13 cellular contexts compared by ENCODE assay signal in the genomic region with DNA sequence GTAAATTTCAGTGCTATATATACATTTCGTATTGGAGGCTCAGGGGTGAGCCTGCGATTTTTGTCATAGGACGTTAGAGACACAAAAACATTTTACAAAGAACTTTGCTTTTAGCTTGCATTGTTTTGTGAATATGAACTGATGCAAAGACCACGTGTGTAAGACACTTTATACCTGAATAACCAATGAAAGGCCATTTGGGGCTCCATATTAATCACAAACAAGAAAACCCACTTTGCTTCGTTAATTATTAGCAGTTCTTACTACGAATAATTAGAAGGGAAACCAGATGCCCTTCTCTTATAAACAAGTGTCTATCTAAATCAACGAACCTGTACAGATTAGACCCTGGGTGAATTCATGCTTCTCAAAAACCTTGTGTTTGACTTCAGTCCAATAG. TPM values are rescaled to one million over a fixed set of nuclear protein-coding genes. Genes with fewer than 3 reads are reported as not detected.
DNase-seq lines count a peak whose midpoint lies in the region; ATAC-seq, FAIRE-seq and TF ChIP-seq lines count a peak whose summit lies in the region.
"Had no signal": no experiment of that assay in that cellular context is flagged by ENCODE, and none has a peak within 500 bp of the region (broad histone marks: within the 10 kb centered on the region; RNA-seq: fewer than 3 reads in every experiment).

No MANE protein-coding gene starts in this region.

- in situ Hi-C loops in HAP-1 (cut with MboI; ENCODE audit: low sequenced_read_pairs), result no loop called here

- peak overlapping the region; percentile 95 for H3K4me3 Mint-ChIP-seq in astrocyte (ENCODE audit: unreplicated experiment)
- H3K4me3 Mint-ChIP-seq in activated CD4-positive, alpha-beta T cell treated with anti-CD3 and anti-CD28 coated beads for 36 hours, result no peak overlapping the region
- H3K4me3 Mint-ChIP-seq: activated CD4-positive, alpha-beta T cell treated with anti-CD3 and anti-CD28 coated beads, Interleukin-2, amount 10 ng/mL, durations not matched to agents 24 days and 14 days; activated naive CD4-positive, alpha-beta T cell treated with anti-CD3 and anti-CD28 coated beads, Interleukin-2, amount 50 U/mL, for 24 hours; stimulated activated effector memory CD8-positive, alpha-beta T cell treated with anti-CD3 and anti-CD28 coated beads, Interleukin-12 subunit alpha, Interleukin-12 subunit beta, amount 100 ng/mL, for 72 hours had no signal

- H3K27me3 Mint-ChIP-seq in astrocyte (ENCODE audit: low read depth, unreplicated experiment), result no peaks in the 10 kb centered on the region
- peaks cover 31% of the 10 kb centered on the region for H3K27me3 Mint-ChIP-seq in activated CD4-positive, alpha-beta T cell treated with anti-CD3 and anti-CD28 coated beads for 36 hours

- H3K27ac ChIP-seq in astrocyte (ENCODE audit: low read depth, low read length) (no peak overlapping the region), iPS-20b (ENCODE audit: low read length) (no peak overlapping the region)

- H3K9me3 Mint-ChIP-seq in astrocyte (ENCODE audit: unreplicated experiment), result peaks cover 2% of the 10 kb centered on the region
- H3K9me3 Mint-ChIP-seq in activated CD4-positive, alpha-beta T cell treated with anti-CD3 and anti-CD28 coated beads for 36 hours (ENCODE audit: low read depth), result peaks cover 5% of the 10 kb centered on the region

- H3K27ac Mint-ChIP-seq in astrocyte (ENCODE audit: unreplicated experiment), result no peak overlapping the region
- no peak overlapping the region for H3K27ac Mint-ChIP-seq in activated CD4-positive, alpha-beta T cell treated with anti-CD3 and anti-CD28 coated beads for 36 hours
- H3K27ac Mint-ChIP-seq: activated CD4-positive, alpha-beta T cell treated with anti-CD3 and anti-CD28 coated beads, Interleukin-2, amount 10 ng/mL, durations not matched to agents 24 days and 14 days; activated naive CD4-positive, alpha-beta T cell treated with anti-CD3 and anti-CD28 coated beads, Interleukin-2, amount 50 U/mL, for 24 hours; stimulated activated effector memory CD8-positive, alpha-beta T cell treated with anti-CD3 and anti-CD28 coated beads, Interleukin-12 subunit alpha, Interleukin-12 subunit beta, amount 100 ng/mL, for 72 hours had no signal

- CTCF ChIA-PET in GM10248 (lab: Yijun Ruan, JAX), result no interaction called here
- CTCF ChIA-PET in activated CD4-positive, alpha-beta T cell treated with anti-CD3 and anti-CD28 coated beads for 36 hours (lab: Charles Lee), result interaction anchor here (0.6 kb wide), 1 partner anchor 11 kb away, joined by 4 read pairs; no protein-coding TSS in a partner anchor

- H3K9ac ChIP-seq in astrocyte (ENCODE audit: low read length) (no peak overlapping the region), iPS-20b (ENCODE audit: low read depth, low read length) (peak overlapping the region; percentile 89)

- H3K36me3 ChIP-seq in HAP-1 (replicated peaks), result no peaks in the 10 kb centered on the region
- H3K36me3 ChIP-seq in astrocyte (ENCODE audit: insufficient read depth, low read length), result no peaks in the 10 kb centered on the region
- no peaks in the 10 kb centered on the region for H3K36me3 ChIP-seq in iPS-20b (ENCODE audit: insufficient read depth, low read depth, low read length)

- H3K4me1 Mint-ChIP-seq in astrocyte (ENCODE audit: low read depth, unreplicated experiment), result no peaks in the 10 kb centered on the region
- peaks cover 6% of the 10 kb centered on the region for H3K4me1 Mint-ChIP-seq in activated CD4-positive, alpha-beta T cell treated with anti-CD3 and anti-CD28 coated beads for 36 hours
- H3K4me1 Mint-ChIP-seq: activated CD4-positive, alpha-beta T cell treated with anti-CD3 and anti-CD28 coated beads, Interleukin-2, amount 10 ng/mL, durations not matched to agents 24 days and 14 days; stimulated activated effector memory CD8-positive, alpha-beta T cell treated with anti-CD3 and anti-CD28 coated beads, Interleukin-12 subunit alpha, Interleukin-12 subunit beta, amount 100 ng/mL, for 72 hours had no signal

- peak; percentile 23 for FAIRE-seq in astrocyte (lab: Jason Lieb, UNC)
- FAIRE-seq: GM19239 had no signal

- DNase-seq in HAP-1 (ENCODE audit: low spot score in 2 of 2) (peak in 1 of 2 experiments; percentile 26), astrocyte (ENCODE audit: low read depth) (no peak), retinal pigment epithelial cell (ENCODE audit: low read depth) (no peak), GM10248 (ENCODE audit: extremely low spot score) (no peak)
- no peak for DNase-seq in activated CD4-positive, alpha-beta T cell treated with anti-CD3 and anti-CD28 coated beads for 36 hours
- DNase-seq: activated CD4-positive, alpha-beta T cell treated with anti-CD3 and anti-CD28 coated beads, Interleukin-2, amount 10 ng/mL, durations not matched to agents 24 days and 14 days had no signal

- no peaks in the 10 kb centered on the region for H3K79me2 ChIP-seq in astrocyte (ENCODE audit: insufficient read depth, low read length)

- H3K9me3 ChIP-seq in HAP-1, result no peaks in the 10 kb centered on the region; the same call in 1 of the 2 replicates
- no peaks in the 10 kb centered on the region for H3K9me3 ChIP-seq in astrocyte (ENCODE audit: insufficient read depth, low read depth, low read length)
- H3K9me3 ChIP-seq in iPS-20b (ENCODE audit: insufficient read depth, low read depth, low read length), result peaks cover 6% of the 10 kb centered on the region; the same call in 1 of the 2 replicates

- intact Hi-C loops in activated CD4-positive, alpha-beta T cell treated with anti-CD3 and anti-CD28 coated beads for 36 hours (cut with DNase I, micrococcal nuclease), result loop anchor here in 1 of 2 experiments (10.0 kb wide), 1 partner anchor 1117 kb away; no protein-coding TSS in a partner anchor

- H2AFZ ChIP-seq in astrocyte (ENCODE audit: low read depth, low read length), result peak overlapping the region; percentile 97

- H3K4me1 ChIP-seq in HAP-1 (peaks cover 20% of the 10 kb centered on the region), astrocyte (ENCODE audit: insufficient read depth, low read length) (no peaks in the 10 kb centered on the region), iPS-20b (ENCODE audit: insufficient read depth, low read length) (0 out of 2 replicates have a peak, but pooled peaks cover 4% of the 10 kb centered on the region)

- ATAC-seq in GM21360 (IDR thresholded peaks at IDR 0.05; ENCODE audit: unreplicated experiment) (no peak), GM21423 (IDR thresholded peaks at IDR 0.05; ENCODE audit: unreplicated experiment) (no peak)
- ATAC-seq in activated CD4-positive, alpha-beta T cell treated with anti-CD3 and anti-CD28 coated beads for 36 hours, result no peak
- ATAC-seq: SK-N-SH treated with all-trans-retinoic acid at 6 μM for 48 hours; stimulated activated effector memory CD8-positive, alpha-beta T cell treated with anti-CD3 and anti-CD28 coated beads, Interleukin-12 subunit alpha, Interleukin-12 subunit beta, amount 100 ng/mL, for 72 hours had no signal

- no peaks in the 10 kb centered on the region for H3K36me3 Mint-ChIP-seq in astrocyte (ENCODE audit: low read depth, unreplicated experiment)
- H3K36me3 Mint-ChIP-seq in activated CD4-positive, alpha-beta T cell treated with anti-CD3 and anti-CD28 coated beads for 36 hours (ENCODE audit: low read depth), result peaks cover 4% of the 10 kb centered on the region
- H3K36me3 Mint-ChIP-seq: activated naive CD4-positive, alpha-beta T cell treated with anti-CD3 and anti-CD28 coated beads, Interleukin-2, amount 50 U/mL, for 24 hours; stimulated activated effector memory CD8-positive, alpha-beta T cell treated with anti-CD3 and anti-CD28 coated beads, Interleukin-12 subunit alpha, Interleukin-12 subunit beta, amount 100 ng/mL, for 72 hours had no signal

- peak overlapping the region; percentile 90 for H3K4me2 ChIP-seq in astrocyte (ENCODE audit: low read length)

- H3K27me3 ChIP-seq in HAP-1 (ENCODE audit: low read depth) (no peaks in the 10 kb centered on the region), astrocyte (ENCODE audit: insufficient read depth, low read length) (no peaks in the 10 kb centered on the region), iPS-20b (ENCODE audit: insufficient read depth, low read length) (no peaks in the 10 kb centered on the region)

- POLR2A ChIA-PET in GM10248 (lab: Yijun Ruan, JAX), result no interaction called here
- POLR2A ChIA-PET in activated CD4-positive, alpha-beta T cell treated with anti-CD3 and anti-CD28 coated beads for 36 hours (lab: Charles Lee), result no interaction called here

- no peak for TF ChIP-seq CTCF in astrocyte (IDR thresholded peaks at IDR 0.05; ENCODE audit: insufficient read depth, low read depth, low read length)
- TF ChIP-seq CTCF in retinal pigment epithelial cell (conservative IDR thresholded peaks at IDR 0.05; ENCODE audit: low read depth, low read length), result no peak
- TF ChIP-seq CTCF in GM10248 (IDR thresholded peaks at IDR 0.05; ENCODE audit: control extremely low read depth, extremely low read depth, low read depth, missing control alignments), result no peak

- H4K20me1 ChIP-seq in astrocyte (ENCODE audit: insufficient read depth, low read length), result no peaks in the 10 kb centered on the region

- peak overlapping the region; percentile 48 for H3K4me3 ChIP-seq in HAP-1
- H3K4me3 ChIP-seq in astrocyte (ENCODE audit: insufficient read depth, low read depth, low read length), result peak overlapping the region; percentile 61
- H3K4me3 ChIP-seq in iPS-20b (ENCODE audit: low read length), result peak overlapping the region; percentile 87
- H3K4me3 ChIP-seq in retinal pigment epithelial cell (ENCODE audit: low read length), result peak overlapping the region; percentile 63

RNA-seq across cellular contexts. Expression of gene CYYR1, which starts 1.1 kb away (rescaled TPM):
- 3.3 and 4.7 TPM in 2 replicates for total RNA-seq in astrocyte
- total RNA-seq in activated CD4-positive, alpha-beta T cell treated with anti-CD3 and anti-CD28 coated beads for 36 hours, result not detected
- total RNA-seq: activated CD4-positive, alpha-beta T cell treated with anti-CD3 and anti-CD28 coated beads, Interleukin-2, amount 10 ng/mL, durations not matched to agents 24 days and 14 days had no signal
